ENCODE assay signal across 8 cellular contexts in genomic region chr12:122975790-122976647, GRCh38. TPM values are rescaled to one million over a fixed set of nuclear protein-coding genes. Genes with fewer than 3 reads are reported as not detected.
DNase-seq lines count a peak whose midpoint lies in the region; ATAC-seq and TF ChIP-seq lines count a peak whose summit lies in the region.

No MANE protein-coding gene starts in this region.

- in situ Hi-C loops in transverse colon (cut with MboI; ENCODE audit: low pct_ligation_motif_present in 1 of 4, low pct_unique_long_range_greater_than_20kb in 1 of 4, low sequenced_read_pairs in 3 of 4), result loop anchor here in 2 of 4 donors (10.0 kb wide), 1 partner anchor 259 kb away; the partner anchor contains the start of genes MPHOSPH9 (in 2 of the 2) and MTRFR (in 2 of the 2)

- TF ChIP-seq CTCF in kidney epithelial cell (IDR thresholded peaks at IDR 0.05; ENCODE audit: insufficient read depth, low read length, poor library complexity, severe bottlenecking) (no peak), transverse colon (IDR thresholded peaks at IDR 0.05) (no peak)

- H3K36me3 Mint-ChIP-seq in activated naive CD4-positive, alpha-beta T cell treated with anti-CD3 and anti-CD28 coated beads, Interleukin-2, amount 50 U/mL, for 72 hours, result peaks cover 8 to 18% of the 10 kb centered on the region in 2 donors

- H3K36me3 ChIP-seq in kidney epithelial cell (ENCODE audit: control insufficient read depth, insufficient read depth, low read length), result no peaks in the 10 kb centered on the region
- no peaks in the 10 kb centered on the region for H3K36me3 ChIP-seq in transverse colon

- TF ChIP-seq POLR2A in transverse colon (IDR thresholded peaks at IDR 0.05), result no peak

- no peak for TF ChIP-seq EP300 in transverse colon (IDR thresholded peaks at IDR 0.05; ENCODE audit: low read depth)

- DNase-seq in Right ventricle myocardium inferior (ENCODE audit: missing footprints) (peak; percentile 59), left ventricle myocardium superior (no peak), kidney epithelial cell (ENCODE audit: low read depth) (no peak), transverse colon (no peak), NCI-H526 (lab: John Stamatoyannopoulos, UW) (no peak), HCEC 1CT (no peak), posterior cingulate gyrus (no peak)
- no peak for DNase-seq in activated naive CD4-positive, alpha-beta T cell treated with anti-CD3 and anti-CD28 coated beads, Interleukin-2, amount 50 U/mL, for 72 hours (ENCODE audit: low spot score in 2 of 2)

- H3K4me3 ChIP-seq in kidney epithelial cell (ENCODE audit: low read depth, low read length) (peak overlapping the region; percentile 96), transverse colon (peak overlapping the region; percentile 63 to 94 (median 86))

- peaks cover 22 to 43% (median 35%) of the 10 kb centered on the region in 4 donors for H3K4me1 ChIP-seq in transverse colon

- ATAC-seq in Right ventricle myocardium inferior (no peak), left ventricle myocardium superior (no peak)
- no peak for ATAC-seq in activated naive CD4-positive, alpha-beta T cell treated with anti-CD3 and anti-CD28 coated beads, Interleukin-2, amount 50 U/mL, for 72 hours

- H3K27ac Mint-ChIP-seq in activated naive CD4-positive, alpha-beta T cell treated with anti-CD3 and anti-CD28 coated beads, Interleukin-2, amount 50 U/mL, for 72 hours, result peak overlapping the region; percentile 99 to 100

- H3K27me3 ChIP-seq in kidney epithelial cell (ENCODE audit: control insufficient read depth, insufficient read depth, low read length) (no peaks in the 10 kb centered on the region), transverse colon (no peaks in the 10 kb centered on the region)

- H3K9me3 ChIP-seq in transverse colon, result no peaks in the 10 kb centered on the region

- no peaks in the 10 kb centered on the region for H3K9me3 Mint-ChIP-seq in activated naive CD4-positive, alpha-beta T cell treated with anti-CD3 and anti-CD28 coated beads, Interleukin-2, amount 50 U/mL, for 72 hours

- WGBS in transverse colon (ENCODE audit: low coverage in 1 of 2), 2 donors, result 11% methylated on average over 8 of the region's 8 CpGs; no CpG with 5 or more reads in 1 of the 2 donors

- intact Hi-C loops in Right ventricle myocardium inferior (cut with DNase I) (no loop called here), left ventricle myocardium superior (cut with micrococcal nuclease) (loop anchor here (10.0 kb wide), 1 partner anchor 259 kb away; the partner anchor contains the start of genes MPHOSPH9 and MTRFR), transverse colon (cut with DNase I; ENCODE audit: low total_unique reads) (loop anchor here (10.0 kb wide), 1 partner anchor 259 kb away; the partner anchor contains the start of genes MPHOSPH9 and MTRFR), posterior cingulate gyrus (cut with DNase I) (no loop called here)

- H3K27ac ChIP-seq in transverse colon, result peak overlapping the region; percentile 97 to 99 (median 98)

RNA-seq across cellular contexts. Expression of gene OGFOD2, which starts 1.0 kb away (rescaled TPM):
- total RNA-seq in Right ventricle myocardium inferior, result 16.2 TPM
- total RNA-seq in left ventricle myocardium superior, result 15.4 TPM
- 10 to 100 TPM; 30.3 to 30.8 TPM for total RNA-seq in activated naive CD4-positive, alpha-beta T cell treated with anti-CD3 and anti-CD28 coated beads, Interleukin-2, amount 50 U/mL, for 72 hours
- 13.0 and 14.9 TPM in 2 replicates for total RNA-seq in kidney epithelial cell
- total RNA-seq in transverse colon, result 10 to 100 TPM; 12.0 to 36.0 (median 18.4) TPM

RNA-seq across cellular contexts. Expression of gene ARL6IP4, which starts 4.5 kb away (rescaled TPM):
- total RNA-seq in Right ventricle myocardium inferior (158 TPM), left ventricle myocardium superior (181 TPM), kidney epithelial cell (250 and 289 TPM in 2 replicates), transverse colon (100 to 1,000 TPM in 3 of 4 donors, 10 to 100 TPM in 1; 77.4 to 225 (median 184) TPM)
- 100 to 1,000 TPM in 1 of 2 donors, 10 to 100 TPM in 1; 99.9 to 180 TPM for total RNA-seq in activated naive CD4-positive, alpha-beta T cell treated with anti-CD3 and anti-CD28 coated beads, Interleukin-2, amount 50 U/mL, for 72 hours

RNA-seq across cellular contexts. Expression of gene ABCB9, which starts 9.8 kb away (rescaled TPM):
- total RNA-seq in Right ventricle myocardium inferior (4.4 TPM), left ventricle myocardium superior (4.6 TPM), kidney epithelial cell (10.6 and 12.3 TPM in 2 replicates), transverse colon (10 to 100 TPM in 1 of 4 donors, 1 to 10 TPM in 2, under 1 TPM in 1; 0.40 to 15.3 (median 9.2) TPM)
- 1 to 10 TPM; 8.9 to 9.5 TPM for total RNA-seq in activated naive CD4-positive, alpha-beta T cell treated with anti-CD3 and anti-CD28 coated beads, Interleukin-2, amount 50 U/mL, for 72 hours

Comparison
In these comparisons a context has a peak if more than half of its experiments do, and no peak if none do; other contexts are left out.
1. intact Hi-C loops: an anchor here in left ventricle myocardium superior (10.0 kb wide) and transverse colon (10.0 kb wide); none called in Right ventricle myocardium inferior and posterior cingulate gyrus.